In genomic region chr17:6506679-6507231, GRCh38 we compare ENCODE assay signal across 12 cellular contexts. TPM values are rescaled to one million over a fixed set of nuclear protein-coding genes. Genes with fewer than 3 reads are reported as not detected.
DNase-seq lines count a peak whose midpoint lies in the region; ATAC-seq, FAIRE-seq and TF ChIP-seq lines count a peak whose summit lies in the region.
"Had no signal": no experiment of that assay in that cellular context is flagged by ENCODE, and none has a peak within 500 bp of the region (broad histone marks: within the 10 kb centered on the region; RNA-seq: fewer than 3 reads in every experiment).

No MANE protein-coding gene starts in this region.

- peak overlapping the region; percentile 60 for H3K4me2 ChIP-seq in A549
- no peak overlapping the region for H3K4me2 ChIP-seq in endothelial cell of umbilical vein (ENCODE audit: insufficient read depth, low read length)

- peak overlapping the region; percentile 68 to 83 for H3K27ac ChIP-seq in A549
- peak overlapping the region; percentile 14 for H3K27ac ChIP-seq in endothelial cell of umbilical vein (ENCODE audit: insufficient read depth, low read depth, low read length)

- intact Hi-C loops in endothelial cell of umbilical vein (cut with micrococcal nuclease) = loop anchor here (1.0 to 5.0 kb wide), 3 partner anchors 34 to 134 kb away; partner anchors contain the start of gene KIAA0753
- intact Hi-C loops in mucosa of descending colon (cut with DNase I, micrococcal nuclease) = no loop called here

- H3K27me3 ChIP-seq in endothelial cell of umbilical vein (ENCODE audit: control insufficient read depth in 2 of 2, insufficient read depth in 2 of 2, low read length in 2 of 2) = no peaks in the 10 kb centered on the region

- ATAC-seq in A549 (peak; percentile 80 to 89), mucosa of descending colon (peak; percentile 90)

- H3K36me3 ChIP-seq in endothelial cell of umbilical vein (ENCODE audit: control insufficient read depth in 2 of 2, extremely low read depth in 1 of 2, insufficient read depth in 2 of 2, low read length in 2 of 2) (no peaks in the 10 kb centered on the region), mucosa of descending colon (ENCODE audit: low read depth) (no peaks in the 10 kb centered on the region)

- H3K9me1 ChIP-seq in endothelial cell of umbilical vein (replicated peaks; ENCODE audit: control insufficient read depth, extremely low read depth, insufficient read depth, low read length) = no peaks in the 10 kb centered on the region

- dilution Hi-C loops in endothelial cell of umbilical vein (cut with MboI; ENCODE audit: extremely low pct_ligation_motif_present, low sequenced_read_pairs) = no loop called here

- no peaks in the 10 kb centered on the region for H3K9me3 ChIP-seq in A549
- no peaks in the 10 kb centered on the region for H3K9me3 ChIP-seq in endothelial cell of umbilical vein (replicated peaks; ENCODE audit: control insufficient read depth, insufficient read depth, low read length)
- H3K9me3 ChIP-seq in mucosa of descending colon = no peaks in the 10 kb centered on the region

- H3K4me1 ChIP-seq in A549 (peaks cover 51% of the 10 kb centered on the region), endothelial cell of umbilical vein (ENCODE audit: control insufficient read depth, extremely low read depth, insufficient read depth, low read length) (peaks cover 46% of the 10 kb centered on the region), mucosa of descending colon (ENCODE audit: low read depth) (peaks cover 6% of the 10 kb centered on the region)

- BruUV-seq in endothelial cell of umbilical vein (replicated peaks; lab: Mats Ljungman, UMichigan) = no TSS peak

- no peaks in the 10 kb centered on the region for H3K79me2 ChIP-seq in endothelial cell of umbilical vein (ENCODE audit: control insufficient read depth, insufficient read depth, low read length)

- H3K4me3 ChIP-seq in A549 (no peak overlapping the region), endothelial cell of umbilical vein (replicated peaks in 1 of 3; ENCODE audit: insufficient read depth in 1 of 3, low read depth in 1 of 3, low read length in 3 of 3) (no peak overlapping the region), mucosa of descending colon (no peak overlapping the region)

- TF ChIP-seq POLR2A in A549 (IDR thresholded peaks at IDR 0.05; ENCODE audit: low read length) = no peak
- no peak for TF ChIP-seq POLR2A in endothelial cell of umbilical vein (IDR thresholded peaks at IDR 0.05; ENCODE audit: low read depth, low read length)

- WGBS in A549 (ENCODE audit: missing lambda C conversion rate) = 29% methylated on average over 4 of the region's 5 CpGs

- no peak overlapping the region for H3K9ac ChIP-seq in endothelial cell of umbilical vein (replicated peaks; ENCODE audit: extremely low read depth, insufficient read depth, low read length)

- TF ChIP-seq EP300 in A549 (IDR thresholded peaks at IDR 0.05) = no peak

- H2AFZ ChIP-seq in endothelial cell of umbilical vein (ENCODE audit: low read depth, low read length) = no peak overlapping the region

- peak; percentile 56 to 82 for DNase-seq in A549 (ENCODE audit: low read depth in 1 of 2, low spot score in 1 of 2)
- DNase-seq in LoVo (ENCODE audit: low spot score) = peak; percentile 89
- DNase-seq in endothelial cell of umbilical vein (ENCODE audit: low read depth, low spot score) = peak; percentile 18
- DNase-seq in mucosa of descending colon = peak; percentile 70 to 82 (median 78)
- DNase-seq in stimulated activated naive CD4-positive, alpha-beta T cell (lab: John Stamatoyannopoulos, UW) = no peak
- DNase-seq in NCI-H1436 treated with DMSO at 0.1 percent for 48 hours (lab: John Stamatoyannopoulos, UW) = no peak
- no peak for DNase-seq in inferior parietal cortex (ENCODE audit: extremely low spot score)
- no peak for DNase-seq in retina
- DNase-seq: NCI-H1048; stimulated activated CD4-positive, alpha-beta T cell treated with anti-CD3 and anti-CD28 coated beads, Interleukin-2, amount 100 ng/mL, for 48 hours; substantia nigra had no signal

- peak; percentile 16 to 17; a peak in 1 of 5 replicates for TF ChIP-seq RAD21 in A549 (conservative IDR thresholded peaks at IDR 0.05 in 1 of 2, IDR thresholded peaks at IDR 0.05 in 1 of 2)

- CTCF ChIA-PET in A549 (lab: Yijun Ruan, JAX) = interaction anchor here (1.2 to 6.7 kb wide), 7 partner anchors 12 to 144 kb away, joined by 3 to 46 read pairs (median 4); partner anchors contain the start of genes C17orf100 and MED31
- CTCF ChIA-PET in endothelial cell of umbilical vein (lab: Charles Lee) = interaction anchor here (1.1 to 3.1 kb wide), 3 partner anchors 11 to 35 kb away, joined by 3 to 14 read pairs (median 5); no protein-coding TSS in a partner anchor

- FAIRE-seq in A549 (lab: Jason Lieb, UNC) (peak; percentile 46), endothelial cell of umbilical vein (lab: Jason Lieb, UNC) (peak; percentile 12)
- FAIRE-seq: G401.6 had no signal

- POLR2A ChIA-PET in A549 (lab: Yijun Ruan, JAX) (interaction anchor here (0.6 to 1.5 kb wide), 4 partner anchors 17 to 135 kb away, joined by 4 to 7 read pairs (median 5); no protein-coding TSS in a partner anchor), endothelial cell of umbilical vein (lab: Charles Lee) (interaction anchor here (1.2 kb wide), 1 partner anchor 34 kb away, joined by 3 read pairs; no protein-coding TSS in a partner anchor)

- TF ChIP-seq CTCF in A549 (IDR thresholded peaks at IDR 0.05) (no peak), endothelial cell of umbilical vein (IDR thresholded peaks at IDR 0.05; ENCODE audit: extremely low read depth in 1 of 2, insufficient read depth in 1 of 2, low read depth in 1 of 2, low read length in 2 of 2) (no peak), mucosa of descending colon (IDR thresholded peaks at IDR 0.05) (no peak)

- H4K20me1 ChIP-seq in endothelial cell of umbilical vein (replicated peaks; ENCODE audit: control insufficient read depth, extremely low read depth, insufficient read depth, low read length) = no peaks in the 10 kb centered on the region

TF ChIP-seq in A549, 52 proteins besides CTCF, POLR2A, EP300 and RAD21 (continues in another document):
- TF ChIP-seq CHD4 (IDR thresholded peaks at IDR 0.05; ENCODE audit: borderline replicate concordance) (no peak), ZFP36 (IDR thresholded peaks at IDR 0.05; ENCODE audit: borderline replicate concordance, partially characterized antibody) (no peak), ATOH8 (CRISPR knock-in tag; IDR thresholded peaks at IDR 0.05; ENCODE audit: low read depth) (no peak), JUNB (IDR thresholded peaks at IDR 0.05) (no peak), SMC3 (IDR thresholded peaks at IDR 0.05) (no peak), HOXA7 (CRISPR knock-in tag; IDR thresholded peaks at IDR 0.05) (no peak)
- TF ChIP-seq, protein P1, sequence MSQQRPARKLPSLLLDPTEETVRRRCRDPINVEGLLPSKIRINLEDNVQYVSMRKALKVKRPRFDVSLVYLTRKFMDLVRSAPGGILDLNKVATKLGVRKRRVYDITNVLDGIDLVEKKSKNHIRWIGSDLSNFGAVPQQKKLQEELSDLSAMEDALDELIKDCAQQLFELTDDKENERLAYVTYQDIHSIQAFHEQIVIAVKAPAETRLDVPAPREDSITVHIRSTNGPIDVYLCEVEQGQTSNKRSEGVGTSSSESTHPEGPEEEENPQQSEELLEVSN (IDR thresholded peaks at IDR 0.05; ENCODE audit: borderline replicate concordance, low read depth) = no peak

TF ChIP-seq in endothelial cell of umbilical vein, 7 proteins besides CTCF, POLR2A, EP300 and RAD21:
- TF ChIP-seq JUN (IDR thresholded peaks at IDR 0.05; ENCODE audit: borderline replicate concordance, insufficient read depth, insufficient read length, low read depth) (no peak), EZH2 (IDR thresholded peaks at IDR 0.05; ENCODE audit: borderline replicate concordance, low read depth, low read length, severe bottlenecking) (no peak), MAX (IDR thresholded peaks at IDR 0.05; ENCODE audit: insufficient read depth, insufficient read length) (no peak), MYC (IDR thresholded peaks at IDR 0.05; ENCODE audit: low read depth, low read length) (no peak), POLR2AphosphoS5 (IDR thresholded peaks at IDR 0.05; ENCODE audit: insufficient read depth, low read depth, low read length) (no peak), FOS (IDR thresholded peaks at IDR 0.05; ENCODE audit: borderline replicate concordance, insufficient read depth, low read length) (no peak), GATA2 (IDR thresholded peaks at IDR 0.05; ENCODE audit: insufficient read depth, insufficient read length, low read depth, low read length) (no peak)

RNA-seq across cellular contexts. Expression of gene PITPNM3, which starts 49.6 kb away (rescaled TPM):
- polyA plus RNA-seq in A549 (2011; rRNA removed) (0.80 and 0.93 TPM in 2 replicates), A549 (2017; fragmentation: RNase III; extraction: RNeasy Plus Mini Kit Qiagen cat#74134 plus additional on column Dnase treatment) (1.8 to 2.3 TPM (median 2.2 TPM) in 3 replicates), endothelial cell of umbilical vein (1.0 and 1.1 TPM in 2 replicates)
- 0.67 and 1.1 TPM in 2 replicates for polyA plus RNA-seq in A549 (2012; cell fraction: cytosol; rRNA removed)
- 3.8 and 4.0 TPM in 2 replicates for polyA plus RNA-seq in A549 (2012; cell fraction: nucleus; rRNA removed)
- polyA minus RNA-seq in A549 (2011; rRNA and poly(A)+ RNA removed) = 1.0 and 1.4 TPM in 2 replicates
- total RNA-seq in endothelial cell of umbilical vein (0.76 and 1.9 TPM in 2 replicates), mucosa of descending colon (10 to 100 TPM; 12.2 to 15.9 (median 15.6) TPM)
- polyA plus RNA-seq in endothelial cell of umbilical vein (2011; cell fraction: cytosol; rRNA removed) = 0.81 and 1.1 TPM in 2 replicates
- polyA plus RNA-seq in endothelial cell of umbilical vein (2011; cell fraction: nucleus; rRNA removed) = 3.0 and 3.9 TPM in 2 replicates
- polyA plus RNA-seq in endothelial cell of umbilical vein (2012) = 0.30 and 0.40 TPM in 2 replicates
- polyA minus RNA-seq in endothelial cell of umbilical vein = 0.85 and 1.1 TPM in 2 replicates
- polyA minus RNA-seq in endothelial cell of umbilical vein (2011; cell fraction: cytosol; rRNA and poly(A)+ RNA removed) = 17.0 TPM
- 1.3 and 1.9 TPM in 2 replicates for polyA minus RNA-seq in endothelial cell of umbilical vein (2011; cell fraction: nucleus; rRNA and poly(A)+ RNA removed)

Comparison
In these comparisons a context has a peak if more than half of its experiments do, and no peak if none do; other contexts are left out.
1. DNase-seq: peak in A549 (2 of 2), LoVo (single experiment), endothelial cell of umbilical vein (single experiment) and mucosa of descending colon (3 of 3); none in stimulated activated naive CD4-positive, alpha-beta T cell (0 of 6), NCI-H1436 treated with DMSO at 0.1 percent for 48 hours (single experiment), inferior parietal cortex (single experiment) and retina (single experiment).